30 cellular contexts compared by ENCODE assay signal in genomic region chr3:53716998-53717397, GRCh38.
A peak's percentile ranks its signal among the peaks of the same experiment; 100 is the strongest.
DNase-seq lines count a peak whose midpoint lies in the region; ATAC-seq and TF ChIP-seq lines count a peak whose summit lies in the region.
"Had no signal": no experiment of that assay in that cellular context is flagged by ENCODE, and none has a peak within 500 bp of the region (broad histone marks: within the 10 kb centered on the region; RNA-seq: fewer than 3 reads in every experiment).

No MANE protein-coding gene starts in this region.

- H3K9me3 ChIP-seq in OCI-LY3 (ENCODE audit: insufficient read depth, low read length), result no peaks in the 10 kb centered on the region
- H3K9me3 ChIP-seq: adrenal gland, left lung, Peyer's patch, SJSA1, thoracic aorta had no signal

- H2AFZ ChIP-seq in OCI-LY3 (ENCODE audit: low read depth, low read length), result peak overlapping the region; percentile 44
- H2AFZ ChIP-seq: parathyroid adenoma had no signal

- intact Hi-C loops in activated CD4-positive, alpha-beta T cell treated with anti-CD3 and anti-CD28 coated beads, Interleukin-2, amount 10 ng/mL, durations not matched to agents 24 days and 14 days (cut with micrococcal nuclease), result loop anchor here (10.0 kb wide), 1 partner anchor 202 kb away; no protein-coding TSS in a partner anchor
- intact Hi-C loops in dendritic cell treated with granulocyte-macrophage colony-stimulating factor and Interleukin-4, amounts not matched to agents 40 ng/mL and 50 ng/mL, for 4 days (cut with micrococcal nuclease), result loop anchor here (5.0 kb wide), 1 partner anchor 35 kb away; no protein-coding TSS in a partner anchor

- CTCF ChIA-PET in activated CD4-positive, alpha-beta T cell treated with anti-CD3 and anti-CD28 coated beads, Interleukin-2, amount 10 ng/mL, durations not matched to agents 7 days and 5 days (lab: Charles Lee), result interaction anchor here (0.5 kb wide), 1 partner anchor 469 kb away, joined by 6 read pairs; no protein-coding TSS in a partner anchor

- POLR2A ChIA-PET in activated CD4-positive, alpha-beta T cell treated with anti-CD3 and anti-CD28 coated beads, Interleukin-2, amount 10 ng/mL, durations not matched to agents 7 days and 5 days (lab: Charles Lee), result no interaction called here

- H3K4me3 ChIP-seq in OCI-LY3 (ENCODE audit: low read length), result no peak overlapping the region
- H3K4me3 ChIP-seq: adrenal gland, left lung, Peyer's patch, SJSA1, skin epidermis, thoracic aorta had no signal

- no peak overlapping the region for H3K9ac ChIP-seq in OCI-LY3 (ENCODE audit: low read length)
- H3K9ac ChIP-seq: parathyroid adenoma had no signal

- no peaks in the 10 kb centered on the region for H4K20me1 ChIP-seq in OCI-LY3 (ENCODE audit: insufficient read depth, low read length)

- no peak overlapping the region for H3K27ac ChIP-seq in OCI-LY3 (ENCODE audit: low read length)
- H3K27ac ChIP-seq: adrenal gland, left lung, parathyroid adenoma, Peyer's patch, SJSA1, skin epidermis, thoracic aorta had no signal

- H3K4me3 Mint-ChIP-seq in activated CD4-positive, alpha-beta T cell treated with anti-CD3 and anti-CD28 coated beads, Interleukin-2, amount 10 ng/mL, durations not matched to agents 24 days and 14 days, result no peak overlapping the region
- no peak overlapping the region for H3K4me3 Mint-ChIP-seq in activated CD4-positive, alpha-beta T cell treated with anti-CD3 and anti-CD28 coated beads, Interleukin-2, amount 10 ng/mL, durations not matched to agents 7 days and 5 days
- H3K4me3 Mint-ChIP-seq in dendritic cell treated with granulocyte-macrophage colony-stimulating factor and Interleukin-4, amounts not matched to agents 40 ng/mL and 50 ng/mL, for 4 days, result no peak overlapping the region
- H3K4me3 Mint-ChIP-seq: activated CD4-positive, alpha-beta memory T cell treated with anti-CD3 and anti-CD28 coated beads, Interleukin-2, amount 10 ng/mL, durations not matched to agents 7 days and 5 days; activated naive CD4-positive, alpha-beta T cell treated with anti-CD3 and anti-CD28 coated beads, Interleukin-2, amount 10 ng/mL, durations not matched to agents 7 days and 5 days; CD4-positive, alpha-beta T cell; memory B cell; nephron progenitor cell had no signal

- ATAC-seq in GM19452 (IDR thresholded peaks at IDR 0.05; ENCODE audit: unreplicated experiment), result no peak
- ATAC-seq: left lung; stimulated activated naive CD8-positive, alpha-beta T cell treated with anti-CD3 and anti-CD28 coated beads, Interleukin-15, Interleukin-2, amounts not matched to agents 100 U/mL and 50 U/mL, for 24 hours had no signal

- no peaks in the 10 kb centered on the region for H3K79me2 ChIP-seq in OCI-LY3 (ENCODE audit: low read length)
- H3K79me2 ChIP-seq: parathyroid adenoma had no signal

- H3K4me1 ChIP-seq in OCI-LY3 (ENCODE audit: low read length), result peaks cover 33% of the 10 kb centered on the region
- H3K4me1 ChIP-seq: left lung, parathyroid adenoma, Peyer's patch, SJSA1 had no signal

- in situ Hi-C loops in ACHN (cut with HindIII; ENCODE audit: low pct_ligation_motif_present, low pct_unique_long_range_greater_than_20kb, low sequenced_read_pairs), result no loop called here

- no peak for TF ChIP-seq CTCF in OCI-LY3 (IDR thresholded peaks at IDR 0.05; ENCODE audit: low read depth, low read length)

- H3K27ac Mint-ChIP-seq in activated CD4-positive, alpha-beta T cell treated with anti-CD3 and anti-CD28 coated beads, Interleukin-2, amount 10 ng/mL, durations not matched to agents 24 days and 14 days, result peak overlapping the region; percentile 19
- H3K27ac Mint-ChIP-seq in activated CD4-positive, alpha-beta T cell treated with anti-CD3 and anti-CD28 coated beads, Interleukin-2, amount 10 ng/mL, durations not matched to agents 7 days and 5 days, result no peak overlapping the region
- H3K27ac Mint-ChIP-seq in dendritic cell treated with granulocyte-macrophage colony-stimulating factor and Interleukin-4, amounts not matched to agents 40 ng/mL and 50 ng/mL, for 4 days, result peak overlapping the region; percentile 42
- H3K27ac Mint-ChIP-seq: activated CD4-positive, alpha-beta memory T cell treated with anti-CD3 and anti-CD28 coated beads, Interleukin-2, amount 10 ng/mL, durations not matched to agents 7 days and 5 days; activated naive CD4-positive, alpha-beta T cell treated with anti-CD3 and anti-CD28 coated beads, Interleukin-2, amount 10 ng/mL, durations not matched to agents 7 days and 5 days; CD4-positive, alpha-beta T cell; memory B cell; nephron progenitor cell had no signal

- no peak for DNase-seq in activated CD4-positive, alpha-beta T cell treated with anti-CD3 and anti-CD28 coated beads, Interleukin-2, amount 10 ng/mL, durations not matched to agents 24 days and 14 days
- DNase-seq in activated CD4-positive, alpha-beta T cell treated with anti-CD3 and anti-CD28 coated beads, Interleukin-2, amount 10 ng/mL, durations not matched to agents 7 days and 5 days, result no peak
- no peak for DNase-seq in stimulated activated CD4-positive, alpha-beta T cell treated with anti-CD3 and anti-CD28 coated beads, Interleukin-4, amount 100 ng/mL, for 1 hour
- DNase-seq in activated CD8-positive, alpha-beta memory T cell treated with anti-CD3 and anti-CD28 coated beads for 24 hours, result no peak
- no peak for DNase-seq in ACHN
- DNase-seq: 8988T; activated CD4-positive, alpha-beta memory T cell treated with anti-CD3 and anti-CD28 coated beads, Interleukin-2, amount 10 ng/mL, durations not matched to agents 7 days and 5 days; activated CD4-positive, CD25-positive, alpha-beta regulatory T cell treated with anti-CD3 and anti-CD28 coated beads, Interleukin-2, amount 50 U/mL, for 72 hours; activated CD8-positive, alpha-beta memory T cell treated with anti-CD3 and anti-CD28 coated beads, Interleukin-2, amount 50 U/mL, for 48 hours; activated naive CD4-positive, alpha-beta T cell treated with anti-CD3 and anti-CD28 coated beads, Interleukin-2, amount 10 ng/mL, durations not matched to agents 7 days and 5 days; CD4-positive, alpha-beta T cell; central memory CD4-positive, alpha-beta T cell; cortex of kidney; glutamatergic neuron; left lung; NCI-H187; NCI-H2171 treated with DMSO at 0.1 percent for 48 hours; NCI-H510A treated with DMSO at 0.1 percent for 48 hours; nephron progenitor cell; Peyer's patch; stimulated activated naive CD8-positive, alpha-beta T cell treated with anti-CD3 and anti-CD28 coated beads, Interleukin-15, Interleukin-2, amounts not matched to agents 100 U/mL and 50 U/mL, for 24 hours had no signal

- peaks cover 3% of the 10 kb centered on the region for H3K4me1 Mint-ChIP-seq in activated CD4-positive, alpha-beta T cell treated with anti-CD3 and anti-CD28 coated beads, Interleukin-2, amount 10 ng/mL, durations not matched to agents 24 days and 14 days
- no peaks in the 10 kb centered on the region for H3K4me1 Mint-ChIP-seq in activated CD4-positive, alpha-beta T cell treated with anti-CD3 and anti-CD28 coated beads, Interleukin-2, amount 10 ng/mL, durations not matched to agents 7 days and 5 days
- peaks cover 40% of the 10 kb centered on the region for H3K4me1 Mint-ChIP-seq in dendritic cell treated with granulocyte-macrophage colony-stimulating factor and Interleukin-4, amounts not matched to agents 40 ng/mL and 50 ng/mL, for 4 days (ENCODE audit: low read depth)
- H3K4me1 Mint-ChIP-seq: activated naive CD4-positive, alpha-beta T cell treated with anti-CD3 and anti-CD28 coated beads, Interleukin-2, amount 10 ng/mL, durations not matched to agents 7 days and 5 days had no signal

- H3K27me3 Mint-ChIP-seq in activated CD4-positive, alpha-beta T cell treated with anti-CD3 and anti-CD28 coated beads, Interleukin-2, amount 10 ng/mL, durations not matched to agents 24 days and 14 days, result peaks cover 5% of the 10 kb centered on the region
- H3K27me3 Mint-ChIP-seq in activated CD4-positive, alpha-beta T cell treated with anti-CD3 and anti-CD28 coated beads, Interleukin-2, amount 10 ng/mL, durations not matched to agents 7 days and 5 days, result peaks cover 10% of the 10 kb centered on the region
- peaks cover 38% of the 10 kb centered on the region for H3K27me3 Mint-ChIP-seq in dendritic cell treated with granulocyte-macrophage colony-stimulating factor and Interleukin-4, amounts not matched to agents 40 ng/mL and 50 ng/mL, for 4 days
- H3K27me3 Mint-ChIP-seq: memory B cell had no signal

- H3K27me3 ChIP-seq in OCI-LY3 (ENCODE audit: low read depth, low read length), result no peaks in the 10 kb centered on the region
- H3K27me3 ChIP-seq: adrenal gland, Peyer's patch, SJSA1 had no signal

- no peaks in the 10 kb centered on the region for H3K36me3 Mint-ChIP-seq in activated CD4-positive, alpha-beta T cell treated with anti-CD3 and anti-CD28 coated beads, Interleukin-2, amount 10 ng/mL, durations not matched to agents 24 days and 14 days (ENCODE audit: low read depth)
- no peaks in the 10 kb centered on the region for H3K36me3 Mint-ChIP-seq in activated CD4-positive, alpha-beta T cell treated with anti-CD3 and anti-CD28 coated beads, Interleukin-2, amount 10 ng/mL, durations not matched to agents 7 days and 5 days (ENCODE audit: low read depth)
- no peaks in the 10 kb centered on the region for H3K36me3 Mint-ChIP-seq in dendritic cell treated with granulocyte-macrophage colony-stimulating factor and Interleukin-4, amounts not matched to agents 40 ng/mL and 50 ng/mL, for 4 days (ENCODE audit: low read depth)
- H3K36me3 Mint-ChIP-seq: activated naive CD4-positive, alpha-beta T cell treated with anti-CD3 and anti-CD28 coated beads, Interleukin-2, amount 10 ng/mL, durations not matched to agents 7 days and 5 days; memory B cell had no signal

- no peaks in the 10 kb centered on the region for H3K36me3 ChIP-seq in OCI-LY3 (replicated peaks; ENCODE audit: low read depth, low read length)
- H3K36me3 ChIP-seq: adrenal gland, left lung, Peyer's patch, SJSA1, thoracic aorta had no signal

- peak overlapping the region; percentile 4; the same call in 1 of the 2 replicates for H3K4me2 ChIP-seq in OCI-LY3 (ENCODE audit: low read length)

- H3K9me3 Mint-ChIP-seq in activated CD4-positive, alpha-beta T cell treated with anti-CD3 and anti-CD28 coated beads, Interleukin-2, amount 10 ng/mL, durations not matched to agents 24 days and 14 days, result no peaks in the 10 kb centered on the region
- H3K9me3 Mint-ChIP-seq in activated CD4-positive, alpha-beta T cell treated with anti-CD3 and anti-CD28 coated beads, Interleukin-2, amount 10 ng/mL, durations not matched to agents 7 days and 5 days, result no peaks in the 10 kb centered on the region
- H3K9me3 Mint-ChIP-seq in dendritic cell treated with granulocyte-macrophage colony-stimulating factor and Interleukin-4, amounts not matched to agents 40 ng/mL and 50 ng/mL, for 4 days, result no peaks in the 10 kb centered on the region
- H3K9me3 Mint-ChIP-seq: activated CD4-positive, alpha-beta memory T cell treated with anti-CD3 and anti-CD28 coated beads, Interleukin-2, amount 10 ng/mL, durations not matched to agents 7 days and 5 days; activated naive CD4-positive, alpha-beta T cell treated with anti-CD3 and anti-CD28 coated beads, Interleukin-2, amount 10 ng/mL, durations not matched to agents 7 days and 5 days; CD4-positive, alpha-beta T cell; memory B cell; nephron progenitor cell had no signal
